1 cellular context compared by ENCODE assay signal in genomic region chr17:80750263-80750662, GRCh38.
TF ChIP-seq lines count a peak whose summit lies in the region.

No MANE protein-coding gene starts in this region.

TF ChIP-seq in GM23338, 12 proteins besides CTCF, POLR2A, EP300 and RAD21 (continued from another document):
- no peak for TF ChIP-seq CREB1 (CRISPR knock-in tag; IDR thresholded peaks at IDR 0.05; ENCODE audit: low read depth)
- no peak for TF ChIP-seq EZH2phosphoT487 (IDR thresholded peaks at IDR 0.05; ENCODE audit: unreplicated experiment)
- TF ChIP-seq ZNF114 (CRISPR knock-in tag; IDR thresholded peaks at IDR 0.05) = no peak
- no peak for TF ChIP-seq EZH2 (IDR thresholded peaks at IDR 0.05; ENCODE audit: low read depth, unreplicated experiment)
- TF ChIP-seq REST (IDR thresholded peaks at IDR 0.05; ENCODE audit: unreplicated experiment) = no peak
